1 cellular context compared by ENCODE assay signal in the genomic region with DNA sequence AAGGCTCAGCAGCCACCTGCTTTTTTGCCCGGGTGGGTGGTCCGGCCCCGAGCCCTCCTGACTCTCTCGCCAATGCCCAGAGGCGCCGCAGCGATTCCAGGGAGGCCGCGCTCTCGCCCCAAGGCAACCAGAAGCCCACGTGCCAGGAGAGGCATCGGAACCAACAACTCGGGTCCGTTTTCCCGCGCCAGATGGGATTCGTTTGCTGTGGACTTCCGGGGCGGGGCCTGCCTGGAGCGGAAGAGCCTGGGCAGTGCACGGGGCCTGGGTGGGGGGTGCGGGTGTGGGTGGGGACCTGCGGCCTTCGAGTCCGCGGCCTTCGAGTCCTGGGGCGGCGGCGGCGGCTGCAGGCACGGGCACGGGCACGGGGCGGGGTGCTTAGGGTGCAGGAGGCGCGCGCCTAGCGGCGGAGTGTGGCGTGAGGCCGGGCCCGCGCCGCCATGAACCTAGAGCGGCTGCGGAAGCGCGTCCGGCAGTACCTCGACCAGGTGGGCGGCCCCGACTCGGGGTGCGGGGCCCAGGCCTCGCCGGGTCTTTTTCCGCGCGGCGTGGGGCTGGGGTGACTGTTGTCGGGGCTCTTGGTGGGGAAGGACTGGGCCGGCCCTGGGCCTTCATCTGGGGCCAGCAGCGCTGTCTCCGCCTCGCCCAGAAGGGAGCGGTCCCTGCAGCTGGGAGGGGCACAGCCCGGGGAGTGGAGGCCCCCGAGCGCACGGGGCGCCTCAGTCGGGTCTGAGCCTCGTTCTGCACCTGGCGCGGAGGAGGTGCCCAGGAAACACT.
TF ChIP-seq lines count a peak whose summit lies in the region.

A gene with protein sequence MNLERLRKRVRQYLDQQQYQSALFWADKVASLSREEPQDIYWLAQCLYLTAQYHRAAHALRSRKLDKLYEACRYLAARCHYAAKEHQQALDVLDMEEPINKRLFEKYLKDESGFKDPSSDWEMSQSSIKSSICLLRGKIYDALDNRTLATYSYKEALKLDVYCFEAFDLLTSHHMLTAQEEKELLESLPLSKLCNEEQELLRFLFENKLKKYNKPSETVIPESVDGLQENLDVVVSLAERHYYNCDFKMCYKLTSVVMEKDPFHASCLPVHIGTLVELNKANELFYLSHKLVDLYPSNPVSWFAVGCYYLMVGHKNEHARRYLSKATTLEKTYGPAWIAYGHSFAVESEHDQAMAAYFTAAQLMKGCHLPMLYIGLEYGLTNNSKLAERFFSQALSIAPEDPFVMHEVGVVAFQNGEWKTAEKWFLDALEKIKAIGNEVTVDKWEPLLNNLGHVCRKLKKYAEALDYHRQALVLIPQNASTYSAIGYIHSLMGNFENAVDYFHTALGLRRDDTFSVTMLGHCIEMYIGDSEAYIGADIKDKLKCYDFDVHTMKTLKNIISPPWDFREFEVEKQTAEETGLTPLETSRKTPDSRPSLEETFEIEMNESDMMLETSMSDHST (plus strand): TSS at position 253 of the 777 bp plus-strand sequence. CDS start 188 bp downstream, at position 441.

TF ChIP-seq in GM12878, 131 proteins besides CTCF, POLR2A, EP300 and RAD21 (continued from another document and continues in another):
- peak; percentile 87 for TF ChIP-seq E2F8 (IDR thresholded peaks at IDR 0.05; ENCODE audit: low read depth, partially characterized antibody)
- TF ChIP-seq CBFB (IDR thresholded peaks at IDR 0.05; ENCODE audit: low read depth): no peak
- peak in 1 of 2 experiments; percentile 84; a peak in 2 of 4 replicates for TF ChIP-seq SRF (IDR thresholded peaks at IDR 0.05; ENCODE audit: low read depth in 2 of 2, low read length in 2 of 2)
- TF ChIP-seq RFX5 (IDR thresholded peaks at IDR 0.05; ENCODE audit: low read depth, low read length): no peak
- peak; percentile 88 for TF ChIP-seq YY1 (IDR thresholded peaks at IDR 0.05; ENCODE audit: low read depth, low read length)
- TF ChIP-seq, protein P1, sequence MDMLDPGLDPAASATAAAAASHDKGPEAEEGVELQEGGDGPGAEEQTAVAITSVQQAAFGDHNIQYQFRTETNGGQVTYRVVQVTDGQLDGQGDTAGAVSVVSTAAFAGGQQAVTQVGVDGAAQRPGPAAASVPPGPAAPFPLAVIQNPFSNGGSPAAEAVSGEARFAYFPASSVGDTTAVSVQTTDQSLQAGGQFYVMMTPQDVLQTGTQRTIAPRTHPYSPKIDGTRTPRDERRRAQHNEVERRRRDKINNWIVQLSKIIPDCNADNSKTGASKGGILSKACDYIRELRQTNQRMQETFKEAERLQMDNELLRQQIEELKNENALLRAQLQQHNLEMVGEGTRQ (IDR thresholded peaks at IDR 0.05; ENCODE audit: borderline replicate concordance, low read depth, low read length): no peak; the same call in 1 of the 2 replicates
- TF ChIP-seq KAT2A (conservative IDR thresholded peaks at IDR 0.05; ENCODE audit: control insufficient read depth, low read depth, low read length): no peak
- TF ChIP-seq NBN (IDR thresholded peaks at IDR 0.05): no peak
- no peak for TF ChIP-seq KDM1A (IDR thresholded peaks at IDR 0.05; ENCODE audit: borderline replicate concordance)
- TF ChIP-seq HCFC1 (IDR thresholded peaks at IDR 0.05; ENCODE audit: low read length): peak; percentile 69
- TF ChIP-seq IRF5 (IDR thresholded peaks at IDR 0.05; ENCODE audit: borderline replicate concordance): no peak
- peak; percentile 75 for TF ChIP-seq SP1 (IDR thresholded peaks at IDR 0.05; ENCODE audit: low read depth, low read length)
- TF ChIP-seq FOXK2 (IDR thresholded peaks at IDR 0.05): no peak
- TF ChIP-seq, protein P2, sequence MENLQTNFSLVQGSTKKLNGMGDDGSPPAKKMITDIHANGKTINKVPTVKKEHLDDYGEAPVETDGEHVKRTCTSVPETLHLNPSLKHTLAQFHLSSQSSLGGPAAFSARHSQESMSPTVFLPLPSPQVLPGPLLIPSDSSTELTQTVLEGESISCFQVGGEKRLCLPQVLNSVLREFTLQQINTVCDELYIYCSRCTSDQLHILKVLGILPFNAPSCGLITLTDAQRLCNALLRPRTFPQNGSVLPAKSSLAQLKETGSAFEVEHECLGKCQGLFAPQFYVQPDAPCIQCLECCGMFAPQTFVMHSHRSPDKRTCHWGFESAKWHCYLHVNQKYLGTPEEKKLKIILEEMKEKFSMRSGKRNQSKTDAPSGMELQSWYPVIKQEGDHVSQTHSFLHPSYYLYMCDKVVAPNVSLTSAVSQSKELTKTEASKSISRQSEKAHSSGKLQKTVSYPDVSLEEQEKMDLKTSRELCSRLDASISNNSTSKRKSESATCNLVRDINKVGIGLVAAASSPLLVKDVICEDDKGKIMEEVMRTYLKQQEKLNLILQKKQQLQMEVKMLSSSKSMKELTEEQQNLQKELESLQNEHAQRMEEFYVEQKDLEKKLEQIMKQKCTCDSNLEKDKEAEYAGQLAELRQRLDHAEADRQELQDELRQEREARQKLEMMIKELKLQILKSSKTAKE (IDR thresholded peaks at IDR 0.05; ENCODE audit: low read depth, poor library complexity, severe bottlenecking): no peak
- TF ChIP-seq ELK1 (IDR thresholded peaks at IDR 0.05; ENCODE audit: low read depth, low read length): peak; percentile 38; the same call in 1 of the 2 replicates
- no peak for TF ChIP-seq SMARCA5 (IDR thresholded peaks at IDR 0.05)
- TF ChIP-seq CREB1 (IDR thresholded peaks at IDR 0.05; ENCODE audit: low read depth): peak; percentile 30; the same call in 1 of the 2 replicates
- TF ChIP-seq RBBP5 (conservative IDR thresholded peaks at IDR 0.05): no peak
- peak; percentile 96 for TF ChIP-seq ZBTB40 (IDR thresholded peaks at IDR 0.05; ENCODE audit: borderline replicate concordance)
- no peak for TF ChIP-seq RCOR1 (conservative IDR thresholded peaks at IDR 0.05; ENCODE audit: low read depth, low read length)
- TF ChIP-seq RELB (IDR thresholded peaks at IDR 0.05; ENCODE audit: low read depth): no peak
- TF ChIP-seq TCF7 (IDR thresholded peaks at IDR 0.05; ENCODE audit: borderline replicate concordance): no peak
- TF ChIP-seq CHD4 (IDR thresholded peaks at IDR 0.05): no peak
- no peak for TF ChIP-seq STAT3 (IDR thresholded peaks at IDR 0.05; ENCODE audit: low read depth, low read length)
- TF ChIP-seq, protein P3, sequence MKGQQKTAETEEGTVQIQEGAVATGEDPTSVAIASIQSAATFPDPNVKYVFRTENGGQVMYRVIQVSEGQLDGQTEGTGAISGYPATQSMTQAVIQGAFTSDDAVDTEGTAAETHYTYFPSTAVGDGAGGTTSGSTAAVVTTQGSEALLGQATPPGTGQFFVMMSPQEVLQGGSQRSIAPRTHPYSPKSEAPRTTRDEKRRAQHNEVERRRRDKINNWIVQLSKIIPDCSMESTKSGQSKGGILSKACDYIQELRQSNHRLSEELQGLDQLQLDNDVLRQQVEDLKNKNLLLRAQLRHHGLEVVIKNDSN (IDR thresholded peaks at IDR 0.05; ENCODE audit: borderline replicate concordance, extremely low read length, insufficient read depth, low read depth, low read length): peak; percentile 65
- no peak for TF ChIP-seq TBL1XR1 (IDR thresholded peaks at IDR 0.05; ENCODE audit: low read depth, low read length)
- TF ChIP-seq, protein P4, sequence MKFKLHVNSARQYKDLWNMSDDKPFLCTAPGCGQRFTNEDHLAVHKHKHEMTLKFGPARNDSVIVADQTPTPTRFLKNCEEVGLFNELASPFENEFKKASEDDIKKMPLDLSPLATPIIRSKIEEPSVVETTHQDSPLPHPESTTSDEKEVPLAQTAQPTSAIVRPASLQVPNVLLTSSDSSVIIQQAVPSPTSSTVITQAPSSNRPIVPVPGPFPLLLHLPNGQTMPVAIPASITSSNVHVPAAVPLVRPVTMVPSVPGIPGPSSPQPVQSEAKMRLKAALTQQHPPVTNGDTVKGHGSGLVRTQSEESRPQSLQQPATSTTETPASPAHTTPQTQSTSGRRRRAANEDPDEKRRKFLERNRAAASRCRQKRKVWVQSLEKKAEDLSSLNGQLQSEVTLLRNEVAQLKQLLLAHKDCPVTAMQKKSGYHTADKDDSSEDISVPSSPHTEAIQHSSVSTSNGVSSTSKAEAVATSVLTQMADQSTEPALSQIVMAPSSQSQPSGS (IDR thresholded peaks at IDR 0.05; ENCODE audit: low read length): no peak
- TF ChIP-seq TAF1 (IDR thresholded peaks at IDR 0.05; ENCODE audit: borderline replicate concordance, low read depth, low read length): peak; percentile 57; the same call in 1 of the 2 replicates
- no peak for TF ChIP-seq SREBF1 (IDR thresholded peaks at IDR 0.05; ENCODE audit: low read length)
- no peak for TF ChIP-seq TARDBP (IDR thresholded peaks at IDR 0.05; ENCODE audit: borderline replicate concordance)
- TF ChIP-seq DPF2 (IDR thresholded peaks at IDR 0.05): peak; percentile 78
- TF ChIP-seq, protein P5, sequence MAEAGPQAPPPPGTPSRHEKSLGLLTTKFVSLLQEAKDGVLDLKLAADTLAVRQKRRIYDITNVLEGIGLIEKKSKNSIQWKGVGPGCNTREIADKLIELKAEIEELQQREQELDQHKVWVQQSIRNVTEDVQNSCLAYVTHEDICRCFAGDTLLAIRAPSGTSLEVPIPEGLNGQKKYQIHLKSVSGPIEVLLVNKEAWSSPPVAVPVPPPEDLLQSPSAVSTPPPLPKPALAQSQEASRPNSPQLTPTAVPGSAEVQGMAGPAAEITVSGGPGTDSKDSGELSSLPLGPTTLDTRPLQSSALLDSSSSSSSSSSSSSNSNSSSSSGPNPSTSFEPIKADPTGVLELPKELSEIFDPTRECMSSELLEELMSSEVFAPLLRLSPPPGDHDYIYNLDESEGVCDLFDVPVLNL (IDR thresholded peaks at IDR 0.05; ENCODE audit: low read depth, low read length): peak; percentile 80
